6 cellular contexts compared by ENCODE assay signal in genomic region chr7:48909887-48910286, GRCh38. TPM values are rescaled to one million over a fixed set of nuclear protein-coding genes. Genes with fewer than 3 reads are reported as not detected.
"Had no signal": no experiment of that assay in that cellular context is flagged by ENCODE, and none has a peak within 500 bp of the region (broad histone marks: within the 10 kb centered on the region; RNA-seq: fewer than 3 reads in every experiment).

No MANE protein-coding gene starts in this region.

RNA-seq across cellular contexts. Expression of gene CDC14C, which starts 14.5 kb away (rescaled TPM):
- total RNA-seq: H1, H4, H7, H9 had no signal
- polyA plus RNA-seq: GM23248, GM23338 had no signal
